7 cellular contexts compared by ENCODE assay signal in genomic region chr1:216531308-216532239, GRCh38.
A peak's percentile ranks its signal among the peaks of the same experiment; 100 is the strongest.
DNase-seq lines count a peak whose midpoint lies in the region; ATAC-seq and TF ChIP-seq lines count a peak whose summit lies in the region.

No MANE protein-coding gene starts in this region.

- no peaks in the 10 kb centered on the region for H3K27me3 ChIP-seq in endodermal cell (ENCODE audit: control insufficient read depth, insufficient read depth, low read length, poor library complexity, severe bottlenecking)
- H3K27me3 ChIP-seq in neuronal stem cell (ENCODE audit: control insufficient read depth in 3 of 3, insufficient read depth in 3 of 3, low read depth in 1 of 3, low read length in 3 of 3) = no peaks in the 10 kb centered on the region

- H3K4me1 Mint-ChIP-seq in endodermal cell = peaks cover 22% of the 10 kb centered on the region
- no peaks in the 10 kb centered on the region for H3K4me1 Mint-ChIP-seq in osteocyte (ENCODE audit: unreplicated experiment)

- H3K14ac ChIP-seq in neuronal stem cell (ENCODE audit: low read length) = no peak overlapping the region

- H3K4me3 ChIP-seq in endodermal cell (ENCODE audit: low read length) (no peak overlapping the region), neuronal stem cell (ENCODE audit: low read length in 2 of 2) (no peak overlapping the region)

- H2BK120ac ChIP-seq in neuronal stem cell (ENCODE audit: low read depth, low read length) = no peak overlapping the region

- H3K27me3 Mint-ChIP-seq in endodermal cell (ENCODE audit: insufficient read depth) = no peaks in the 10 kb centered on the region
- peaks cover 22% of the 10 kb centered on the region for H3K27me3 Mint-ChIP-seq in osteocyte (ENCODE audit: unreplicated experiment)

- no peaks in the 10 kb centered on the region for H3K79me1 ChIP-seq in neuronal stem cell (ENCODE audit: low read depth, low read length)

- DNase-seq in NCI-H526 (lab: John Stamatoyannopoulos, UW) (peak; percentile 37 to 40), endodermal cell (no peak), neuronal stem cell (ENCODE audit: low spot score) (no peak), osteocyte (ENCODE audit: extremely low spot score, unreplicated experiment) (no peak), cerebellar nuclear complex (lab: John Stamatoyannopoulos, UW) (no peak)

- H3K4me2 ChIP-seq in neuronal stem cell (ENCODE audit: insufficient read depth, low read length, poor library complexity, severe bottlenecking) = no peak overlapping the region

- no peak overlapping the region for H2AK5ac ChIP-seq in neuronal stem cell (ENCODE audit: low read depth, low read length)

- H3K36me3 Mint-ChIP-seq in endodermal cell (ENCODE audit: low read depth) (no peaks in the 10 kb centered on the region), osteocyte (ENCODE audit: unreplicated experiment) (no peaks in the 10 kb centered on the region)

- no peak overlapping the region for H3K4me3 Mint-ChIP-seq in endodermal cell
- H3K4me3 Mint-ChIP-seq in osteocyte (ENCODE audit: unreplicated experiment) = no peak overlapping the region

- no peak overlapping the region for H2BK5ac ChIP-seq in neuronal stem cell (ENCODE audit: low read length)

- 82 to 93% methylated on average over 8 to 10 of the region's 12 CpGs for WGBS in endodermal cell (ENCODE audit: insufficient coverage in 1 of 2, insufficient read length in 1 of 2), 2 experiments
- WGBS in neuronal stem cell (ENCODE audit: extremely low coverage in 2 of 2, insufficient read length in 2 of 2, insufficient replicate concordance in 1 of 2), 2 donors = no CpG with 5 or more reads among the region's 12 CpGs

- H3K4me1 ChIP-seq in endodermal cell (ENCODE audit: control insufficient read depth, insufficient read depth, low read length) (no peaks in the 10 kb centered on the region), neuronal stem cell (ENCODE audit: control insufficient read depth in 2 of 2, insufficient read depth in 1 of 2, low read depth in 1 of 2, low read length in 2 of 2) (peaks cover 0 to 3% of the 10 kb centered on the region in 2 donors)

- H2BK12ac ChIP-seq in neuronal stem cell (ENCODE audit: low read length) = no peak overlapping the region

- H3K9me3 Mint-ChIP-seq in endodermal cell (no peaks in the 10 kb centered on the region), osteocyte (ENCODE audit: unreplicated experiment) (no peaks in the 10 kb centered on the region)

- no peak overlapping the region for H3K18ac ChIP-seq in neuronal stem cell (ENCODE audit: low read length)

- TF ChIP-seq CTCF in endodermal cell (conservative IDR thresholded peaks at IDR 0.05) = no peak
- no peak for TF ChIP-seq CTCF in osteocyte (IDR thresholded peaks at IDR 0.05)

- H3K4ac ChIP-seq in neuronal stem cell (ENCODE audit: low read length) = no peak overlapping the region

- H4K91ac ChIP-seq in neuronal stem cell (ENCODE audit: low read depth, low read length, poor library complexity) = no peak overlapping the region

- H2AFZ ChIP-seq in neuronal stem cell (ENCODE audit: low read length) = peak overlapping the region; percentile 45

- H3K9ac ChIP-seq in endodermal cell (ENCODE audit: extremely low read depth, low read length, poor library complexity, severe bottlenecking) = no peak overlapping the region
- H3K9ac ChIP-seq in neuronal stem cell (ENCODE audit: low read depth, low read length, poor library complexity) = no peak overlapping the region

- peak overlapping the region; percentile 77 for H3K27ac Mint-ChIP-seq in endodermal cell
- H3K27ac Mint-ChIP-seq in osteocyte (ENCODE audit: unreplicated experiment) = no peak overlapping the region

- no peak overlapping the region for H4K8ac ChIP-seq in neuronal stem cell (ENCODE audit: low read depth, low read length)

- H3K9me3 ChIP-seq in endodermal cell (ENCODE audit: control insufficient read depth, low read length) (no peaks in the 10 kb centered on the region), neuronal stem cell (replicated peaks in 1 of 2; ENCODE audit: control insufficient read depth in 2 of 2, insufficient read depth in 1 of 2, low read depth in 1 of 2, low read length in 2 of 2) (no peaks in the 10 kb centered on the region)

- H3K27ac ChIP-seq in endodermal cell (ENCODE audit: low read depth, low read length) = no peak overlapping the region
- H3K27ac ChIP-seq in neuronal stem cell (replicated peaks; ENCODE audit: low read length) = no peak overlapping the region

- no peak overlapping the region for H3K23ac ChIP-seq in neuronal stem cell (ENCODE audit: low read depth, low read length, poor library complexity)

- ATAC-seq in GM18858 (IDR thresholded peaks at IDR 0.05; ENCODE audit: unreplicated experiment) = peak; percentile 63
- peak; percentile 33 for ATAC-seq in HG02642 (IDR thresholded peaks at IDR 0.05; ENCODE audit: poor library complexity, unreplicated experiment)

- no peak overlapping the region for H2BK15ac ChIP-seq in neuronal stem cell (ENCODE audit: low read length)

- H3K36me3 ChIP-seq in endodermal cell (ENCODE audit: control insufficient read depth, insufficient read depth, low read length) = no peaks in the 10 kb centered on the region
- no peaks in the 10 kb centered on the region for H3K36me3 ChIP-seq in neuronal stem cell (replicated peaks in 1 of 2; ENCODE audit: control insufficient read depth in 2 of 2, insufficient read depth in 2 of 2, low read length in 2 of 2)

Comparison
In these comparisons a context has a peak if more than half of its experiments do, and no peak if none do; other contexts are left out.
1. DNase-seq: peak in NCI-H526 (2 of 2); none in endodermal cell (single experiment), neuronal stem cell (single experiment), osteocyte (single experiment) and cerebellar nuclear complex (0 of 2).